ENCODE assay signal across 11 cellular contexts in genomic region chr19:31378404-31378803, GRCh38. TPM values are rescaled to one million over a fixed set of nuclear protein-coding genes. Genes with fewer than 3 reads are reported as not detected.
A peak's percentile ranks its signal among the peaks of the same experiment; 100 is the strongest.
DNase-seq lines count a peak whose midpoint lies in the region; ATAC-seq, FAIRE-seq and TF ChIP-seq lines count a peak whose summit lies in the region.
"Had no signal": no experiment of that assay in that cellular context is flagged by ENCODE, and none has a peak within 500 bp of the region (broad histone marks: within the 10 kb centered on the region; RNA-seq: fewer than 3 reads in every experiment).

No MANE protein-coding gene starts in this region.

- no peak overlapping the region for H3K23ac ChIP-seq in mesendoderm (ENCODE audit: low read length)

- H3K36me3 Mint-ChIP-seq in activated CD4-positive, alpha-beta memory T cell treated with anti-CD3 and anti-CD28 coated beads for 36 hours = no peaks in the 10 kb centered on the region
- H3K36me3 Mint-ChIP-seq: stimulated activated memory B cell treated with anti-CD40 and anti-IgM and Interleukin-4, amounts not matched to agents 10 μg/mL and 1 μg/mL and 100 μg/mL, for 72 hours had no signal

- no peak overlapping the region for H3K27ac ChIP-seq in keratinocyte (ENCODE audit: control insufficient read depth, insufficient read depth, low read length)
- no peak overlapping the region for H3K27ac ChIP-seq in aorta (ENCODE audit: low read depth in 1 of 2, low read length in 2 of 2)
- no peak overlapping the region for H3K27ac ChIP-seq in mesendoderm (ENCODE audit: low read depth, low read length)

- H3K18ac ChIP-seq in mesendoderm (ENCODE audit: low read length) = no peak overlapping the region

- POLR2A ChIA-PET in activated CD4-positive, alpha-beta memory T cell treated with anti-CD3 and anti-CD28 coated beads for 36 hours (lab: Charles Lee) = no interaction called here

- CTCF ChIA-PET in activated CD4-positive, alpha-beta memory T cell treated with anti-CD3 and anti-CD28 coated beads for 36 hours (lab: Charles Lee) = no interaction called here

- dilution Hi-C loops in keratinocyte (cut with MboI; ENCODE audit: extremely low pct_ligation_motif_present, low sequenced_read_pairs) = no loop called here

- intact Hi-C loops in aorta (cut with DNase I) = no loop called here
- intact Hi-C loops in activated CD4-positive, alpha-beta memory T cell treated with anti-CD3 and anti-CD28 coated beads for 36 hours (cut with micrococcal nuclease) = no loop called here

- DNase-seq in SIG-M5 treated with dmso at 0.1 percent for 504 hours (lab: John Stamatoyannopoulos, UW; ENCODE audit: unreplicated experiment) (peak; percentile 4), SIG-M5 (lab: John Stamatoyannopoulos, UW) (no peak), astrocyte of the hippocampus (ENCODE audit: low read depth, low spot score) (peak; percentile 79), keratinocyte (ENCODE audit: low read depth, low spot score) (no peak), aorta (no peak), mesendoderm (no peak)
- no peak for DNase-seq in activated CD4-positive, alpha-beta memory T cell treated with anti-CD3 and anti-CD28 coated beads for 36 hours
- DNase-seq: 8988T, retina had no signal

- H3K9ac ChIP-seq in keratinocyte (ENCODE audit: control insufficient read depth, extremely low read depth, insufficient read depth, low read length) = no peak overlapping the region
- H3K9ac ChIP-seq in mesendoderm (ENCODE audit: low read length) = no peak overlapping the region

- no peak overlapping the region for H2BK5ac ChIP-seq in mesendoderm (ENCODE audit: low read length)

- H4K20me1 ChIP-seq in keratinocyte (ENCODE audit: control insufficient read depth, extremely low read depth, insufficient read depth, low read length) = no peaks in the 10 kb centered on the region

- H3K4me1 Mint-ChIP-seq in activated CD4-positive, alpha-beta memory T cell treated with anti-CD3 and anti-CD28 coated beads for 36 hours (ENCODE audit: low read depth) = no peaks in the 10 kb centered on the region
- H3K4me1 Mint-ChIP-seq: stimulated activated memory B cell treated with anti-CD40 and anti-IgM and Interleukin-4, amounts not matched to agents 10 μg/mL and 1 μg/mL and 100 μg/mL, for 72 hours had no signal

- no peak overlapping the region for H4K5ac ChIP-seq in mesendoderm (ENCODE audit: low read length)

- H2BK15ac ChIP-seq in mesendoderm (replicated peaks; ENCODE audit: low read depth) = no peak overlapping the region

- no peak overlapping the region for H3K27ac Mint-ChIP-seq in activated CD4-positive, alpha-beta memory T cell treated with anti-CD3 and anti-CD28 coated beads for 36 hours
- H3K27ac Mint-ChIP-seq: stimulated activated memory B cell treated with anti-CD40 and anti-IgM and Interleukin-4, amounts not matched to agents 10 μg/mL and 1 μg/mL and 100 μg/mL, for 72 hours had no signal

- no peak overlapping the region for H3K4me3 Mint-ChIP-seq in activated CD4-positive, alpha-beta memory T cell treated with anti-CD3 and anti-CD28 coated beads for 36 hours
- H3K4me3 Mint-ChIP-seq: stimulated activated memory B cell treated with anti-CD40 and anti-IgM and Interleukin-4, amounts not matched to agents 10 μg/mL and 1 μg/mL and 100 μg/mL, for 72 hours had no signal

- FAIRE-seq in keratinocyte (lab: Jason Lieb, UNC) = peak; percentile 68

- H3K4me1 ChIP-seq in keratinocyte (ENCODE audit: control insufficient read depth, extremely low read depth, insufficient read depth, low read length) (no peaks in the 10 kb centered on the region), aorta (ENCODE audit: control insufficient read depth in 1 of 2, insufficient read depth in 2 of 2, low read length in 2 of 2) (no peaks in the 10 kb centered on the region), mesendoderm (ENCODE audit: control insufficient read depth, low read depth, low read length) (no peaks in the 10 kb centered on the region)

- no peaks in the 10 kb centered on the region for H3K9me3 Mint-ChIP-seq in activated CD4-positive, alpha-beta memory T cell treated with anti-CD3 and anti-CD28 coated beads for 36 hours

- H3K4me2 ChIP-seq in keratinocyte (ENCODE audit: control insufficient read depth, extremely low read depth, insufficient read depth, low read depth, low read length) (no peak overlapping the region), mesendoderm (ENCODE audit: low read length) (no peak overlapping the region)

- H3K79me1 ChIP-seq in mesendoderm (ENCODE audit: low read length) = no peaks in the 10 kb centered on the region

- H2AFZ ChIP-seq in keratinocyte (ENCODE audit: control insufficient read depth, low read length) = no peak overlapping the region

- peak; percentile 31 for ATAC-seq in aorta (ENCODE audit: low FRiP score)
- ATAC-seq in HG02884 (IDR thresholded peaks at IDR 0.05; ENCODE audit: unreplicated experiment) = no peak
- ATAC-seq: stimulated activated memory B cell treated with anti-CD40 and anti-IgM and Interleukin-4, amounts not matched to agents 10 μg/mL and 1 μg/mL and 100 μg/mL, for 72 hours had no signal

- H3K56ac ChIP-seq in mesendoderm (ENCODE audit: low read length) = no peak overlapping the region

- no peak overlapping the region for H2AK5ac ChIP-seq in mesendoderm (ENCODE audit: low read length)

- TF ChIP-seq CTCF in keratinocyte (optimal IDR thresholded peaks at IDR 0.05 in 1 of 3, IDR thresholded peaks at IDR 0.05 in 1 of 3, conservative IDR thresholded peaks at IDR 0.05 in 1 of 3; ENCODE audit: extremely low read depth in 1 of 3, insufficient read depth in 2 of 3, low read length in 3 of 3) = no peak

- no peaks in the 10 kb centered on the region for H3K79me2 ChIP-seq in keratinocyte (ENCODE audit: control insufficient read depth, insufficient read depth, low read length)
- no peaks in the 10 kb centered on the region for H3K79me2 ChIP-seq in mesendoderm (ENCODE audit: control insufficient read depth, insufficient read depth, low read length)

- no peaks in the 10 kb centered on the region for H3K36me3 ChIP-seq in keratinocyte (ENCODE audit: control insufficient read depth in 2 of 2, extremely low read depth in 1 of 2, insufficient read depth in 2 of 2, low read length in 2 of 2)
- no peaks in the 10 kb centered on the region for H3K36me3 ChIP-seq in aorta (ENCODE audit: control insufficient read depth in 1 of 2, insufficient read depth in 2 of 2, low read length in 1 of 2)
- H3K36me3 ChIP-seq in mesendoderm (ENCODE audit: control insufficient read depth, insufficient read depth, low read length) = no peaks in the 10 kb centered on the region

- 22 to 35% methylated on average over 4 of the region's 4 CpGs for WGBS in aorta, 2 donors
- WGBS in mesendoderm (ENCODE audit: extremely low coverage, insufficient coverage, low lambda C conversion rate) = no CpG with 5 or more reads among the region's 4 CpGs

- no peaks in the 10 kb centered on the region for H3K9me1 ChIP-seq in keratinocyte (ENCODE audit: control insufficient read depth, extremely low read depth, insufficient read depth, low read length)

- H4K8ac ChIP-seq in mesendoderm (ENCODE audit: low read depth, low read length) = no peak overlapping the region

- no peaks in the 10 kb centered on the region for H3K27me3 ChIP-seq in keratinocyte (ENCODE audit: control insufficient read depth, extremely low read depth, insufficient read depth, low read length)
- H3K27me3 ChIP-seq in aorta (ENCODE audit: control insufficient read depth in 1 of 2, insufficient read depth in 2 of 2, low read length in 1 of 2) = no peaks in the 10 kb centered on the region
- H3K27me3 ChIP-seq in mesendoderm (ENCODE audit: insufficient read depth, low read length, poor library complexity) = no peaks in the 10 kb centered on the region

- no peak overlapping the region for H2BK120ac ChIP-seq in mesendoderm (ENCODE audit: low read depth, low read length)

- no peak overlapping the region for H3K4ac ChIP-seq in mesendoderm (ENCODE audit: low read depth, low read length)

- H3K4me3 ChIP-seq in keratinocyte (ENCODE audit: control insufficient read depth in 2 of 3, extremely low read depth in 1 of 3, insufficient read depth in 2 of 3, low read depth in 1 of 3, low read length in 3 of 3) = no peak overlapping the region
- no peak overlapping the region for H3K4me3 ChIP-seq in aorta (ENCODE audit: low read length in 2 of 2)
- H3K4me3 ChIP-seq in mesendoderm (ENCODE audit: low read length) = no peak overlapping the region

- H3K9me3 ChIP-seq in keratinocyte (ENCODE audit: control insufficient read depth, low read depth, low read length) = no peaks in the 10 kb centered on the region
- no peaks in the 10 kb centered on the region for H3K9me3 ChIP-seq in aorta (ENCODE audit: control insufficient read depth, low read length)

- peaks cover 19% of the 10 kb centered on the region for H3K27me3 Mint-ChIP-seq in activated CD4-positive, alpha-beta memory T cell treated with anti-CD3 and anti-CD28 coated beads for 36 hours
- H3K27me3 Mint-ChIP-seq: stimulated activated memory B cell treated with anti-CD40 and anti-IgM and Interleukin-4, amounts not matched to agents 10 μg/mL and 1 μg/mL and 100 μg/mL, for 72 hours had no signal

RNA-seq across cellular contexts. Expression of gene TSHZ3, which starts 29.2 kb away (rescaled TPM):
- 2.2 to 3.6 TPM (median 3.0 TPM) in 3 replicates for polyA plus RNA-seq in keratinocyte
- 3.3 TPM for polyA plus RNA-seq in keratinocyte (2011; ENCODE audit: low read depth)
- 3.0 and 3.8 TPM in 2 replicates for polyA plus RNA-seq in keratinocyte (2011; cell fraction: cytosol; rRNA removed)
- polyA plus RNA-seq in keratinocyte (2011; cell fraction: nucleus; rRNA removed) = 8.7 and 9.8 TPM in 2 replicates
- polyA plus RNA-seq in keratinocyte (2012; ENCODE audit: low replicate concordance) = 2.6 and 6.1 TPM in 2 replicates
- polyA minus RNA-seq in keratinocyte = 3.1 to 17.9 TPM (median 9.9 TPM) in 3 replicates
- 3.6 TPM for polyA minus RNA-seq in keratinocyte (2011; cell fraction: cytosol; rRNA and poly(A)+ RNA removed)
- 4.2 and 9.9 TPM in 2 replicates for polyA minus RNA-seq in keratinocyte (2011; cell fraction: nucleus; rRNA and poly(A)+ RNA removed)
- 10 to 100 TPM; 16.4 to 20.6 TPM for total RNA-seq in aorta
- 1 to 10 TPM; 3.0 to 5.1 TPM for polyA plus RNA-seq in aorta
- 3.8 TPM for polyA plus RNA-seq in mesendoderm (2013, experiment 1 of 2)
- 4.1 TPM for polyA plus RNA-seq in mesendoderm (2013, experiment 2 of 2)
- 1 to 10 TPM; 1.6 to 2.6 TPM for total RNA-seq in activated CD4-positive, alpha-beta memory T cell treated with anti-CD3 and anti-CD28 coated beads for 36 hours

Comparison
In these comparisons a context has a peak if more than half of its experiments do, and no peak if none do; other contexts are left out.
1. DNase-seq: peak in SIG-M5 treated with dmso at 0.1 percent for 504 hours (single experiment) and astrocyte of the hippocampus (single experiment); none in SIG-M5 (single experiment), keratinocyte (single experiment), aorta (0 of 2), mesendoderm (single experiment) and activated CD4-positive, alpha-beta memory T cell treated with anti-CD3 and anti-CD28 coated beads for 36 hours (single experiment).
2. RNA of gene TSHZ3, which starts 29.2 kb away (total RNA-seq): 16.4 to 20.6 TPM in aorta; 1.6 to 2.6 TPM in activated CD4-positive, alpha-beta memory T cell treated with anti-CD3 and anti-CD28 coated beads for 36 hours; every median in the first group is over 4 times any median in the second.